Comparison of ENCODE assay signal across 8 cellular contexts in genomic region chr5:159096555-159097460, GRCh38. TPM values are rescaled to one million over a fixed set of nuclear protein-coding genes. Genes with fewer than 3 reads are reported as not detected.
A peak's percentile ranks its signal among the peaks of the same experiment; 100 is the strongest.
DNase-seq lines count a peak whose midpoint lies in the region; ATAC-seq and TF ChIP-seq lines count a peak whose summit lies in the region.

No MANE protein-coding gene starts in this region.

- no peaks in the 10 kb centered on the region for H3K36me3 ChIP-seq in iPS-15b (ENCODE audit: control insufficient read depth, insufficient read depth, low read length)

- ATAC-seq in activated B cell treated with CpG ODN at 0.5 μM for 24 hours (ENCODE audit: low read depth) (no peak), HG02970 (IDR thresholded peaks at IDR 0.05; ENCODE audit: low FRiP score, unreplicated experiment) (no peak), esophagus mucosa (no peak), GM21576 (IDR thresholded peaks at IDR 0.05; ENCODE audit: unreplicated experiment) (no peak)
- no peak for ATAC-seq in stimulated activated effector memory CD8-positive, alpha-beta T cell treated with anti-CD3 and anti-CD28 coated beads, Interleukin-12 subunit alpha, Interleukin-12 subunit beta, amount 100 ng/mL, for 72 hours

- H3K4me3 ChIP-seq in GM12864 (ENCODE audit: low read depth, low read length) (peak overlapping the region; percentile 73), iPS-15b (ENCODE audit: low read depth, low read length) (peak overlapping the region; percentile 31)

- POLR2A ChIA-PET in activated B cell treated with CpG ODN at 0.5 μM for 24 hours (lab: Charles Lee), result interaction anchor here (0.5 to 13.9 kb wide), 15 partner anchors 9 to 401 kb away, joined by 3 to 483 read pairs (median 10); no protein-coding TSS in a partner anchor

- no peaks in the 10 kb centered on the region for H3K9me3 ChIP-seq in iPS-15b (ENCODE audit: control insufficient read depth, insufficient read depth, low read length)

- H3K27me3 Mint-ChIP-seq in activated B cell treated with CpG ODN at 0.5 μM for 24 hours, result no peaks in the 10 kb centered on the region

- H3K36me3 Mint-ChIP-seq in activated B cell treated with CpG ODN at 0.5 μM for 24 hours (ENCODE audit: low read depth), result peaks cover 90% of the 10 kb centered on the region
- no peaks in the 10 kb centered on the region for H3K36me3 Mint-ChIP-seq in stimulated activated effector memory CD8-positive, alpha-beta T cell treated with anti-CD3 and anti-CD28 coated beads, Interleukin-12 subunit alpha, Interleukin-12 subunit beta, amount 100 ng/mL, for 72 hours

- intact Hi-C loops in activated B cell treated with CpG ODN at 0.5 μM for 24 hours (cut with micrococcal nuclease), result no loop called here

- no peak overlapping the region for H3K9ac ChIP-seq in iPS-15b (ENCODE audit: low read depth, low read length)

- DNase-seq in GM12864 (ENCODE audit: low read depth), result no peak
- peak; percentile 23 for DNase-seq in activated B cell treated with CpG ODN at 0.5 μM for 24 hours
- DNase-seq in stimulated activated effector memory CD8-positive, alpha-beta T cell treated with anti-CD3 and anti-CD28 coated beads, Interleukin-12 subunit alpha, Interleukin-12 subunit beta, amount 100 ng/mL, for 72 hours (ENCODE audit: low spot score in 2 of 2), result no peak
- no peak for DNase-seq in HK-2 (ENCODE audit: unreplicated experiment)

- CTCF ChIA-PET in activated B cell treated with CpG ODN at 0.5 μM for 24 hours (lab: Charles Lee), result no interaction called here

- no peaks in the 10 kb centered on the region for H3K9me3 Mint-ChIP-seq in activated B cell treated with CpG ODN at 0.5 μM for 24 hours
- H3K9me3 Mint-ChIP-seq in stimulated activated effector memory CD8-positive, alpha-beta T cell treated with anti-CD3 and anti-CD28 coated beads, Interleukin-12 subunit alpha, Interleukin-12 subunit beta, amount 100 ng/mL, for 72 hours, result no peaks in the 10 kb centered on the region

- peaks cover 90% of the 10 kb centered on the region for H3K27me3 ChIP-seq in iPS-15b (ENCODE audit: control insufficient read depth, insufficient read depth, low read length)

- TF ChIP-seq CTCF in GM12864 (IDR thresholded peaks at IDR 0.05; ENCODE audit: low read depth, low read length, missing control alignments) (no peak), activated B cell treated with CpG ODN at 0.5 μM for 24 hours (IDR thresholded peaks at IDR 0.05) (no peak)

- peak overlapping the region; percentile 95 for H3K27ac Mint-ChIP-seq in activated B cell treated with CpG ODN at 0.5 μM for 24 hours
- H3K27ac Mint-ChIP-seq in stimulated activated effector memory CD8-positive, alpha-beta T cell treated with anti-CD3 and anti-CD28 coated beads, Interleukin-12 subunit alpha, Interleukin-12 subunit beta, amount 100 ng/mL, for 72 hours, result peak overlapping the region; percentile 37

- peaks cover 63% of the 10 kb centered on the region for H3K4me1 Mint-ChIP-seq in activated B cell treated with CpG ODN at 0.5 μM for 24 hours
- H3K4me1 Mint-ChIP-seq in stimulated activated effector memory CD8-positive, alpha-beta T cell treated with anti-CD3 and anti-CD28 coated beads, Interleukin-12 subunit alpha, Interleukin-12 subunit beta, amount 100 ng/mL, for 72 hours, result peaks cover 31% of the 10 kb centered on the region

- peaks cover 6% of the 10 kb centered on the region for H3K4me1 ChIP-seq in iPS-15b (ENCODE audit: control insufficient read depth, insufficient read depth, low read length)

- peak overlapping the region; percentile 99 for H3K4me3 Mint-ChIP-seq in activated B cell treated with CpG ODN at 0.5 μM for 24 hours
- H3K4me3 Mint-ChIP-seq in stimulated activated effector memory CD8-positive, alpha-beta T cell treated with anti-CD3 and anti-CD28 coated beads, Interleukin-12 subunit alpha, Interleukin-12 subunit beta, amount 100 ng/mL, for 72 hours, result peak overlapping the region; percentile 81

RNA-seq across cellular contexts. Expression of gene EBF1, which starts 2.9 kb away (rescaled TPM):
- total RNA-seq in activated B cell treated with CpG ODN at 0.5 μM for 24 hours, result 195 and 247 TPM in 2 replicates
- total RNA-seq in esophagus mucosa, result 2.3 TPM

Comparison
In these comparisons a context has a peak if more than half of its experiments do, and no peak if none do; other contexts are left out.
1. RNA of gene EBF1, which starts 2.9 kb away (total RNA-seq): 195 to 247 TPM in activated B cell treated with CpG ODN at 0.5 μM for 24 hours; 2.3 TPM in esophagus mucosa (single experiment); every median in the first group is over 10 times any median in the second.